16 cellular contexts compared by ENCODE assay signal in genomic region chr6:66289889-66290288, GRCh38.
DNase-seq lines count a peak whose midpoint lies in the region; ATAC-seq, FAIRE-seq and TF ChIP-seq lines count a peak whose summit lies in the region.
"Had no signal": no experiment of that assay in that cellular context is flagged by ENCODE, and none has a peak within 500 bp of the region (broad histone marks: within the 10 kb centered on the region; RNA-seq: fewer than 3 reads in every experiment).

No MANE protein-coding gene starts in this region.

- H3K4me1 ChIP-seq in HUES48 (ENCODE audit: control insufficient read depth, insufficient read depth, low read length): peaks cover 34% of the 10 kb centered on the region
- peaks cover 0 to 2% (median under 1%) of the 10 kb centered on the region in 4 experiments; a peak in 2 of 7 replicates for H3K4me1 ChIP-seq in H1 (replicated peaks in 1 of 4; ENCODE audit: control insufficient read depth in 3 of 4, insufficient read depth in 4 of 4, low read length in 3 of 4)
- H3K4me1 ChIP-seq in mesendoderm (ENCODE audit: control insufficient read depth, low read depth, low read length): no peaks in the 10 kb centered on the region
- H3K4me1 ChIP-seq: HAP-1 had no signal

- no peaks in the 10 kb centered on the region for H3K36me3 Mint-ChIP-seq in activated naive CD8-positive, alpha-beta T cell treated with anti-CD3 and anti-CD28 coated beads, Interleukin-2, amount 50 U/mL, for 24 hours (ENCODE audit: low read depth)
- H3K36me3 Mint-ChIP-seq: CD4-positive, alpha-beta memory T cell had no signal

- H3K4me3 Mint-ChIP-seq in activated naive CD8-positive, alpha-beta T cell treated with anti-CD3 and anti-CD28 coated beads, Interleukin-2, amount 50 U/mL, for 24 hours: no peak overlapping the region
- H3K4me3 Mint-ChIP-seq: CD4-positive, alpha-beta memory T cell; HFFc6 had no signal

- H2BK120ac ChIP-seq in H1 (replicated peaks; ENCODE audit: low read depth, low read length): no peak overlapping the region
- H2BK120ac ChIP-seq in mesendoderm (ENCODE audit: low read depth, low read length): no peak overlapping the region

- H3K27ac ChIP-seq in HUES48 (ENCODE audit: low read depth, low read length) (peak overlapping the region; percentile 47), H1 (ENCODE audit: low read depth, low read length) (no peak overlapping the region), mesendoderm (ENCODE audit: low read depth, low read length) (no peak overlapping the region), RWPE1 (no peak overlapping the region)

- H2AFZ ChIP-seq in H1 (ENCODE audit: low read length): peak overlapping the region; percentile 26; the same call in 1 of the 2 replicates

- TF ChIP-seq POLR2A in H1 (IDR thresholded peaks at IDR 0.05; ENCODE audit: control extremely low read depth in 1 of 2, low read depth in 2 of 2, low read length in 2 of 2): no peak

- no peaks in the 10 kb centered on the region for H3K79me1 ChIP-seq in H1 (ENCODE audit: low read depth, low read length)
- H3K79me1 ChIP-seq in mesendoderm (ENCODE audit: low read length): no peaks in the 10 kb centered on the region

- no peak for TF ChIP-seq RAD21 in H1 (IDR thresholded peaks at IDR 0.05 in 1 of 2, conservative IDR thresholded peaks at IDR 0.05 in 1 of 2; ENCODE audit: low read depth in 2 of 2, low read length in 2 of 2)

- WGBS in H1 (ENCODE audit: extremely low coverage in 1 of 2, insufficient coverage in 1 of 2, insufficient read length in 1 of 2, insufficient replicate concordance in 2 of 2, low coverage in 1 of 2, low lambda C conversion rate in 2 of 2, missing lambda C conversion rate in 1 of 2), 2 experiments: 56% methylated on average over 2 of the region's 2 CpGs; no CpG with 5 or more reads in 1 of the 2 experiments
- no CpG with 5 or more reads among the region's 2 CpGs for WGBS in mesendoderm (ENCODE audit: extremely low coverage, insufficient coverage, low lambda C conversion rate)

- H3K27me3 Mint-ChIP-seq in activated naive CD8-positive, alpha-beta T cell treated with anti-CD3 and anti-CD28 coated beads, Interleukin-2, amount 50 U/mL, for 24 hours: no peaks in the 10 kb centered on the region
- H3K27me3 Mint-ChIP-seq: CD4-positive, alpha-beta memory T cell had no signal

- H4K91ac ChIP-seq in H1 (replicated peaks; ENCODE audit: insufficient read length, low read length): no peak overlapping the region

- H2BK20ac ChIP-seq in H1 (ENCODE audit: low read length): 0 out of 2 replicates have a peak overlapping the region, but pooled peaks have one; percentile 90

- H3K27me3 ChIP-seq in HUES48 (ENCODE audit: control insufficient read depth, insufficient read depth, low read length) (no peaks in the 10 kb centered on the region), H1 (replicated peaks in 1 of 4; ENCODE audit: control insufficient read depth in 3 of 4, extremely low read depth in 1 of 4, insufficient read depth in 3 of 4, low read length in 3 of 4) (no peaks in the 10 kb centered on the region), mesendoderm (ENCODE audit: insufficient read depth, low read length, poor library complexity) (no peaks in the 10 kb centered on the region)

- H2BK12ac ChIP-seq in H1 (ENCODE audit: low read depth, low read length): no peak overlapping the region

- no peak for TF ChIP-seq EP300 in H1 (IDR thresholded peaks at IDR 0.05; ENCODE audit: borderline replicate concordance in 1 of 2, low read depth in 2 of 2, low read length in 2 of 2)

- H3K79me2 ChIP-seq in H1 (ENCODE audit: control insufficient read depth in 1 of 2, insufficient read depth in 2 of 2, low read length in 2 of 2): no peaks in the 10 kb centered on the region
- no peaks in the 10 kb centered on the region for H3K79me2 ChIP-seq in mesendoderm (ENCODE audit: control insufficient read depth, insufficient read depth, low read length)

- POLR2A ChIA-PET in H1 (lab: Charles Lee; ENCODE audit: partially characterized antibody) (no interaction called here), RWPE1 (lab: Yijun Ruan, JAX; ENCODE audit: low non-redundant PET) (no interaction called here)

- CTCF ChIA-PET in H1 (lab: Charles Lee; ENCODE audit: partially characterized antibody) (no interaction called here), RWPE1 (lab: Yijun Ruan, JAX) (interaction anchor here (0.5 kb wide), 1 partner anchor 470 kb away, joined by 3 read pairs; no protein-coding TSS in a partner anchor)

- peaks cover 3% of the 10 kb centered on the region; the same call in 1 of the 2 replicates for H3K9me3 ChIP-seq in HUES48 (ENCODE audit: control insufficient read depth, insufficient read depth, low read length)
- H3K9me3 ChIP-seq in H1 (ENCODE audit: insufficient read depth in 2 of 2, low read depth in 1 of 2, low read length in 1 of 2): peaks cover 0 to 3% of the 10 kb centered on the region in 2 experiments; a peak in 1 of 4 replicates
- H3K9me3 ChIP-seq: HAP-1 had no signal

- no peak for TF ChIP-seq CTCF in H1 (IDR thresholded peaks at IDR 0.05; ENCODE audit: control extremely low read depth in 1 of 3, insufficient read depth in 1 of 3, low read depth in 1 of 3, low read length in 3 of 3)
- no peak for TF ChIP-seq CTCF in RWPE1 (conservative IDR thresholded peaks at IDR 0.05; ENCODE audit: low read depth)

- H3K4me1 Mint-ChIP-seq in activated naive CD8-positive, alpha-beta T cell treated with anti-CD3 and anti-CD28 coated beads, Interleukin-2, amount 50 U/mL, for 24 hours: no peaks in the 10 kb centered on the region
- H3K4me1 Mint-ChIP-seq: CD4-positive, alpha-beta memory T cell had no signal

- H4K5ac ChIP-seq in H1 (ENCODE audit: insufficient read length, low read depth, low read length) (no peak overlapping the region), mesendoderm (ENCODE audit: low read length) (no peak overlapping the region)

- H3K9ac ChIP-seq in HUES48 (ENCODE audit: low read depth, low read length): no peak overlapping the region
- H3K9ac ChIP-seq in H1 (replicated peaks in 1 of 4; ENCODE audit: extremely low read depth in 1 of 4, low read depth in 3 of 4, low read length in 3 of 4): no peak overlapping the region
- no peak overlapping the region for H3K9ac ChIP-seq in mesendoderm (ENCODE audit: low read length)

- H3K4me2 ChIP-seq in H1 (ENCODE audit: insufficient read depth in 1 of 2, low read depth in 2 of 2, low read length in 2 of 2) (peak overlapping the region; percentile 15 to 49; a peak in 2 of 4 replicates), mesendoderm (ENCODE audit: low read length) (no peak overlapping the region)

- H3K4ac ChIP-seq in H1 (replicated peaks; ENCODE audit: insufficient read length, low read depth, low read length): no peak overlapping the region
- H3K4ac ChIP-seq in mesendoderm (ENCODE audit: low read depth, low read length): no peak overlapping the region

- FAIRE-seq in H1 (lab: Jason Lieb, UNC): no peak
- FAIRE-seq: G401.6, GM12892 had no signal

- peaks cover 3% of the 10 kb centered on the region for H3K9me3 Mint-ChIP-seq in activated naive CD8-positive, alpha-beta T cell treated with anti-CD3 and anti-CD28 coated beads, Interleukin-2, amount 50 U/mL, for 24 hours

- H2BK5ac ChIP-seq in H1 (ENCODE audit: low read depth, low read length): no peak overlapping the region
- H2BK5ac ChIP-seq in mesendoderm (ENCODE audit: low read length): no peak overlapping the region

- no peak overlapping the region for H3K56ac ChIP-seq in H1 (replicated peaks; ENCODE audit: insufficient read length, low read depth, low read length)
- H3K56ac ChIP-seq in mesendoderm (ENCODE audit: low read length): no peak overlapping the region

- no peaks in the 10 kb centered on the region for H3K23me2 ChIP-seq in H1 (ENCODE audit: low read depth, low read length)

- no peak overlapping the region for H2AK5ac ChIP-seq in H1 (ENCODE audit: low read depth, low read length)
- H2AK5ac ChIP-seq in mesendoderm (ENCODE audit: low read length): no peak overlapping the region

- H3K36me3 ChIP-seq in HUES48 (ENCODE audit: control insufficient read depth, insufficient read depth, low read length) (no peaks in the 10 kb centered on the region), H1 (ENCODE audit: control insufficient read depth in 2 of 4, insufficient read depth in 4 of 4, low read length in 3 of 4) (no peaks in the 10 kb centered on the region), mesendoderm (ENCODE audit: control insufficient read depth, insufficient read depth, low read length) (no peaks in the 10 kb centered on the region)
- H3K36me3 ChIP-seq: HAP-1 had no signal

- H3K18ac ChIP-seq in H1 (ENCODE audit: extremely low read depth, low read length): no peak overlapping the region
- no peak overlapping the region for H3K18ac ChIP-seq in mesendoderm (ENCODE audit: low read length)

- ATAC-seq in activated naive CD8-positive, alpha-beta T cell treated with anti-CD3 and anti-CD28 coated beads, Interleukin-2, amount 50 U/mL, for 24 hours: no peak

- H4K20me1 ChIP-seq in H1 (replicated peaks in 1 of 2; ENCODE audit: control insufficient read depth in 1 of 2, insufficient read depth in 2 of 2, low read length in 2 of 2): no peaks in the 10 kb centered on the region

- H3K4me3 ChIP-seq in HUES48 (ENCODE audit: low read depth, low read length) (no peak overlapping the region), H1 (ENCODE audit: extremely low read depth in 1 of 4, insufficient read depth in 2 of 4, low read depth in 3 of 4, low read length in 4 of 4) (no peak overlapping the region), mesendoderm (ENCODE audit: low read length) (no peak overlapping the region)
- H3K4me3 ChIP-seq: HAP-1 had no signal

- H3K27ac Mint-ChIP-seq in activated naive CD8-positive, alpha-beta T cell treated with anti-CD3 and anti-CD28 coated beads, Interleukin-2, amount 50 U/mL, for 24 hours: no peak overlapping the region
- H3K27ac Mint-ChIP-seq: CD4-positive, alpha-beta memory T cell; HFFc6 had no signal

- H2BK15ac ChIP-seq in H1 (ENCODE audit: low read length): no peak overlapping the region
- no peak overlapping the region for H2BK15ac ChIP-seq in mesendoderm (replicated peaks; ENCODE audit: low read depth)

- no peak overlapping the region for H4K8ac ChIP-seq in H1 (ENCODE audit: extremely low read depth, insufficient read depth, low read length)
- no peak overlapping the region for H4K8ac ChIP-seq in mesendoderm (ENCODE audit: low read depth, low read length)

- H3K14ac ChIP-seq in H1 (ENCODE audit: insufficient read length): no peak overlapping the region

- DNase-seq in H1 (ENCODE audit: low read depth in 1 of 2, low spot score in 2 of 2): peak in 1 of 2 experiments; percentile 9
- DNase-seq in mesendoderm: peak; percentile 84
- no peak for DNase-seq in RWPE1 (ENCODE audit: low spot score)
- no peak for DNase-seq in HuH-7 (ENCODE audit: low spot score)
- DNase-seq in activated naive CD8-positive, alpha-beta T cell treated with anti-CD3 and anti-CD28 coated beads, Interleukin-2, amount 50 U/mL, for 24 hours: no peak
- DNase-seq: C1 segment of cervical spinal cord; Calu3; CD4-positive, alpha-beta memory T cell; COR-L47; DMS153; DND-41; HFFc6 had no signal

- H3K23ac ChIP-seq in H1 (ENCODE audit: insufficient read length) (no peak overlapping the region), mesendoderm (ENCODE audit: low read length) (no peak overlapping the region)

TF ChIP-seq in H1, 55 proteins besides CTCF, POLR2A, EP300 and RAD21 (continues in another document):
- peak; percentile 70 for TF ChIP-seq NANOG (IDR thresholded peaks at IDR 0.05; ENCODE audit: insufficient read depth, low read depth, low read length, poor library complexity, severe bottlenecking)
- peak; percentile 25; the same call in 1 of the 2 replicates for TF ChIP-seq SP1 (IDR thresholded peaks at IDR 0.05; ENCODE audit: low read depth, low read length)
